ENCODE assay signal across 9 cellular contexts in genomic region chr5:441996-442334, GRCh38. TPM values are rescaled to one million over a fixed set of nuclear protein-coding genes. Genes with fewer than 3 reads are reported as not detected.
DNase-seq lines count a peak whose midpoint lies in the region; ATAC-seq and TF ChIP-seq lines count a peak whose summit lies in the region.
"Had no signal": no experiment of that assay in that cellular context is flagged by ENCODE, and none has a peak within 500 bp of the region (broad histone marks: within the 10 kb centered on the region; RNA-seq: fewer than 3 reads in every experiment).

No MANE protein-coding gene starts in this region.

- H3K27ac ChIP-seq in PC-9 = no peak overlapping the region
- H3K27ac ChIP-seq in foreskin keratinocyte = no peak overlapping the region

- H3K9me3 ChIP-seq in Caco-2 = no peaks in the 10 kb centered on the region
- no peaks in the 10 kb centered on the region for H3K9me3 ChIP-seq in PC-9 (ENCODE audit: insufficient read depth, low read depth)

- H3K4me3 ChIP-seq in Caco-2 (ENCODE audit: low read depth, low read length) (peak overlapping the region; percentile 97), PC-9 (peak overlapping the region; percentile 99), epithelial cell of proximal tubule (ENCODE audit: low read depth, low read length) (peak overlapping the region; percentile 100)

- CTCF ChIA-PET in Caco-2 (lab: Charles Lee) = no interaction called here
- CTCF ChIA-PET in PC-9 (lab: Charles Lee) = interaction anchor here (0.6 kb wide), 1 partner anchor 336 kb away, joined by 19 read pairs; no protein-coding TSS in a partner anchor

- no peaks in the 10 kb centered on the region for H3K4me1 Mint-ChIP-seq in Caco-2 (ENCODE audit: low read depth, unreplicated experiment)
- H3K4me1 Mint-ChIP-seq in osteocyte (ENCODE audit: unreplicated experiment) = peaks cover 40% of the 10 kb centered on the region

- H3K4me1 ChIP-seq in Caco-2 = no peaks in the 10 kb centered on the region
- H3K4me1 ChIP-seq in PC-9 (replicated peaks; ENCODE audit: insufficient read depth) = peaks cover 24% of the 10 kb centered on the region
- peaks cover 6% of the 10 kb centered on the region for H3K4me1 ChIP-seq in foreskin keratinocyte

- peak overlapping the region; percentile 100 for H2AFZ ChIP-seq in PC-9

- peak overlapping the region; percentile 100 for H3K4me2 ChIP-seq in PC-9

- H3K9me2 ChIP-seq in PC-9 (ENCODE audit: insufficient read depth) = no peaks in the 10 kb centered on the region

- H3K27me3 Mint-ChIP-seq in Caco-2 (ENCODE audit: insufficient read depth, unreplicated experiment) (peaks cover 2% of the 10 kb centered on the region), osteocyte (ENCODE audit: unreplicated experiment) (no peaks in the 10 kb centered on the region)

- POLR2A ChIA-PET in Caco-2 (lab: Charles Lee) = no interaction called here
- POLR2A ChIA-PET in PC-9 (lab: Charles Lee; ENCODE audit: unreplicated experiment) = interaction anchor here (0.6 to 0.7 kb wide), 2 partner anchors 148 to 171 kb away, joined by 3 read pairs; partner anchors contain the start of gene PDCD6

- peaks cover 45% of the 10 kb centered on the region for H3K79me2 ChIP-seq in PC-9 (ENCODE audit: low read depth)

- H3K27ac Mint-ChIP-seq in Caco-2 (ENCODE audit: unreplicated experiment) (no peak overlapping the region), osteocyte (ENCODE audit: unreplicated experiment) (peak overlapping the region; percentile 94)

- H3K27me3 ChIP-seq in Caco-2 (replicated peaks; ENCODE audit: control insufficient read depth, insufficient read depth, low read length) (no peaks in the 10 kb centered on the region), PC-9 (ENCODE audit: insufficient read depth, low read depth) (no peaks in the 10 kb centered on the region), foreskin keratinocyte (no peaks in the 10 kb centered on the region)

- H4K20me1 ChIP-seq in PC-9 (ENCODE audit: insufficient read depth) = peaks cover 24% of the 10 kb centered on the region

- TF ChIP-seq CTCF in Caco-2 (IDR thresholded peaks at IDR 0.05; ENCODE audit: insufficient read depth in 1 of 2, low read depth in 1 of 2, low read length in 1 of 2, severe bottlenecking in 1 of 2, unreplicated experiment in 1 of 2) = no peak
- TF ChIP-seq CTCF in PC-9 (conservative IDR thresholded peaks at IDR 0.05) = no peak
- TF ChIP-seq CTCF in epithelial cell of proximal tubule (conservative IDR thresholded peaks at IDR 0.05; ENCODE audit: low read depth, low read length) = no peak
- no peak for TF ChIP-seq CTCF in osteocyte (IDR thresholded peaks at IDR 0.05)
- TF ChIP-seq CTCF in foreskin keratinocyte (conservative IDR thresholded peaks at IDR 0.05) = no peak

- no peak for DNase-seq in Caco-2
- DNase-seq in PC-9 = no peak
- no peak for DNase-seq in epithelial cell of proximal tubule (ENCODE audit: low read depth)
- DNase-seq in osteocyte (ENCODE audit: extremely low spot score, unreplicated experiment) = no peak
- DNase-seq in foreskin keratinocyte = no peak
- no peak for DNase-seq in NCI-H524 (lab: John Stamatoyannopoulos, UW)
- DNase-seq in mucosa of gallbladder (ENCODE audit: low spot score) = no peak
- DNase-seq: stimulated activated CD4-positive, alpha-beta T cell treated with anti-CD3 and anti-CD28 coated beads, Interleukin-15, amount 100 ng/mL, for 24 hours had no signal

- H3F3A ChIP-seq in PC-9 (ENCODE audit: insufficient read depth, low read depth) = peaks cover 12% of the 10 kb centered on the region; the same call in 1 of the 2 replicates

- H3K36me3 Mint-ChIP-seq in Caco-2 (ENCODE audit: insufficient read depth, unreplicated experiment) = peaks cover 17% of the 10 kb centered on the region
- peaks cover 7% of the 10 kb centered on the region for H3K36me3 Mint-ChIP-seq in osteocyte (ENCODE audit: unreplicated experiment)

- H3K9me3 Mint-ChIP-seq in Caco-2 (ENCODE audit: unreplicated experiment) (no peaks in the 10 kb centered on the region), osteocyte (ENCODE audit: unreplicated experiment) (no peaks in the 10 kb centered on the region)

- intact Hi-C loops in Caco-2 (cut with micrococcal nuclease; ENCODE audit: unreplicated experiment) (loop anchor here (10.0 kb wide), 1 partner anchor 173 kb away; the partner anchor contains the start of gene CEP72), PC-9 (cut with micrococcal nuclease; ENCODE audit: unreplicated experiment) (loop anchor here (10.0 kb wide), 1 partner anchor 1203 kb away; no protein-coding TSS in a partner anchor)

- no peak for ATAC-seq in foreskin keratinocyte
- ATAC-seq in GM21423 (IDR thresholded peaks at IDR 0.05; ENCODE audit: unreplicated experiment) = no peak

- BruUV-seq in Caco-2 (replicated peaks; lab: Mats Ljungman, UMichigan) = no TSS peak
- BruUV-seq in PC-9 (replicated peaks; lab: Mats Ljungman, UMichigan) = no TSS peak

- H3K4me3 Mint-ChIP-seq in Caco-2 (ENCODE audit: unreplicated experiment) (peak overlapping the region; percentile 89), osteocyte (ENCODE audit: unreplicated experiment) (peak overlapping the region; percentile 95)

- no peaks in the 10 kb centered on the region for H3K36me3 ChIP-seq in Caco-2 (ENCODE audit: control insufficient read depth, insufficient read depth, low read length)
- peaks cover 11% of the 10 kb centered on the region for H3K36me3 ChIP-seq in PC-9 (ENCODE audit: low read depth)

RNA-seq across cellular contexts. Expression of gene EXOC3, which starts 1.0 kb away (rescaled TPM):
- total RNA-seq in Caco-2 (2022) (41.9 and 44.5 TPM in 2 replicates), PC-9 (2021) (155 and 188 TPM in 2 replicates), epithelial cell of proximal tubule (23.8 and 27.2 TPM in 2 replicates), osteocyte (70.0 and 81.4 TPM in 2 replicates), foreskin keratinocyte (22.0 and 23.1 TPM in 2 replicates), mucosa of gallbladder (71.6 TPM)
- 15.3 and 16.1 TPM in 2 replicates for polyA plus RNA-seq in foreskin keratinocyte
